Comparison of ENCODE assay signal across 31 cellular contexts in genomic region chr2:218161639-218162038, GRCh38. TPM values are rescaled to one million over a fixed set of nuclear protein-coding genes. Genes with fewer than 3 reads are reported as not detected.
"Had no signal": no experiment of that assay in that cellular context is flagged by ENCODE, and none has a peak within 500 bp of the region (broad histone marks: within the 10 kb centered on the region; RNA-seq: fewer than 3 reads in every experiment).

No MANE protein-coding gene starts in this region.

- H3K4me3 ChIP-seq: body of pancreas, coronary artery, lower lobe of right lung, ovary, right lobe of liver, skin epidermis, testis, transverse colon had no signal

- H3K27ac ChIP-seq: body of pancreas, coronary artery, lower lobe of right lung, ovary, right lobe of liver, skin epidermis, testis, transverse colon, WERI-Rb-1 had no signal

- H3K4me1 ChIP-seq: body of pancreas, right lobe of liver, testis had no signal

- H3K4me1 Mint-ChIP-seq: nephron progenitor cell had no signal

- H3K36me3 ChIP-seq: lower lobe of right lung, ovary, right lobe of liver, transverse colon, WERI-Rb-1 had no signal

- H3K9me3 ChIP-seq: body of pancreas, lower lobe of right lung, ovary, right lobe of liver, testis, transverse colon had no signal

- H3K27ac Mint-ChIP-seq: activated naive CD8-positive, alpha-beta T cell; nephron progenitor cell; progenitor cell of endocrine pancreas had no signal

- H3K4me3 Mint-ChIP-seq: activated naive CD8-positive, alpha-beta T cell; nephron progenitor cell had no signal

- H3K27me3 ChIP-seq: body of pancreas, ovary, right lobe of liver, testis, transverse colon had no signal

- ATAC-seq: activated CD4-positive, CD25-positive, alpha-beta regulatory T cell treated with anti-CD3 and anti-CD28 coated beads, Interleukin-2, amount 50 U/mL, for 24 hours; body of pancreas; lower lobe of right lung; right lobe of liver; stimulated activated naive CD8-positive, alpha-beta T cell treated with anti-CD3 and anti-CD28 coated beads, Interleukin-15, Interleukin-2, amounts not matched to agents 100 U/mL and 50 U/mL, for 24 hours had no signal

- DNase-seq: activated CD4-positive, alpha-beta T cell treated with anti-CD3 and anti-CD28 coated beads for 48 hours; activated CD4-positive, alpha-beta T cell treated with anti-CD3 and anti-CD28 coated beads, Interleukin-2, amount 50 U/mL, for 48 hours; activated CD8-positive, alpha-beta memory T cell treated with anti-CD3 and anti-CD28 coated beads for 24 hours; activated effector memory CD4-positive, alpha-beta T cell treated with Interleukin-2 at 50 U/mL for 16 hours; activated naive CD4-positive, alpha-beta T cell treated with Interleukin-2 at 50 U/mL for 16 hours; anterior cingulate cortex; body of pancreas; cerebellar nuclear complex; head of caudate nucleus; hippocampal formation; kidney; lower lobe of right lung; mesenchymal stem cell; nephron progenitor cell; ovary; right lobe of liver; stimulated activated CD4-positive, alpha-beta T cell treated with anti-CD3 and anti-CD28 coated beads, Interleukin-12 subunit alpha, Interleukin-12 subunit beta, amount 100 ng/mL, for 4 hours; stimulated activated CD4-positive, alpha-beta T cell treated with anti-CD3 and anti-CD28 coated beads, Interleukin-4, amount 100 ng/mL, for 1 hour; stimulated activated naive CD8-positive, alpha-beta T cell treated with anti-CD3 and anti-CD28 coated beads, Interleukin-15, Interleukin-2, amounts not matched to agents 100 U/mL and 50 U/mL, for 24 hours; testis; transverse colon; WERI-Rb-1 had no signal

RNA-seq across cellular contexts. Expression of gene CXCR1, which starts 5.1 kb away (rescaled TPM):
- total RNA-seq: body of pancreas, endothelial cell of umbilical vein, fibroblast of lung, fibroblast of villous mesenchyme, progenitor cell of endocrine pancreas, renal cortical epithelial cell had no signal

RNA-seq across cellular contexts. Expression of gene CXCR2, which starts 35.8 kb away (rescaled TPM):
- total RNA-seq: body of pancreas, endothelial cell of umbilical vein, fibroblast of lung, fibroblast of villous mesenchyme, progenitor cell of endocrine pancreas, renal cortical epithelial cell, transverse colon had no signal
